Comparison of ENCODE assay signal across 18 cellular contexts in genomic region chr9:135229701-135230385, GRCh38.
DNase-seq lines count a peak whose midpoint lies in the region; ATAC-seq, FAIRE-seq and TF ChIP-seq lines count a peak whose summit lies in the region.
"Had no signal": no experiment of that assay in that cellular context is flagged by ENCODE, and none has a peak within 500 bp of the region (broad histone marks: within the 10 kb centered on the region; RNA-seq: fewer than 3 reads in every experiment).

No MANE protein-coding gene starts in this region.

- POLR2A ChIA-PET in H1 (lab: Charles Lee; ENCODE audit: partially characterized antibody): no interaction called here

- no peaks in the 10 kb centered on the region for H3K36me3 ChIP-seq in left ventricle myocardium inferior
- no peaks in the 10 kb centered on the region; a peak in 1 of 8 replicates for H3K36me3 ChIP-seq in H1 (ENCODE audit: control insufficient read depth in 2 of 4, insufficient read depth in 4 of 4, low read length in 3 of 4)
- H3K36me3 ChIP-seq in mesendoderm (ENCODE audit: control insufficient read depth, insufficient read depth, low read length): no peaks in the 10 kb centered on the region
- no peaks in the 10 kb centered on the region for H3K36me3 ChIP-seq in aorta (ENCODE audit: control insufficient read depth in 1 of 2, insufficient read depth in 2 of 2, low read length in 1 of 2)
- H3K36me3 ChIP-seq: BLaER1 treated with 17β-estradiol and CSF1 and Interleukin-3, amounts not matched to agents 10 nM and 100 nM had no signal

- no peak overlapping the region for H2AFZ ChIP-seq in H1 (ENCODE audit: low read length)
- H2AFZ ChIP-seq: PC-9 had no signal

- H3K79me1 ChIP-seq in H1 (ENCODE audit: low read depth, low read length) (no peaks in the 10 kb centered on the region), mesendoderm (ENCODE audit: low read length) (no peaks in the 10 kb centered on the region)

- H3K4me2 ChIP-seq in H1 (ENCODE audit: insufficient read depth in 1 of 2, low read depth in 2 of 2, low read length in 2 of 2): no peak overlapping the region
- H3K4me2 ChIP-seq in mesendoderm (ENCODE audit: low read length): no peak overlapping the region
- H3K4me2 ChIP-seq: KMS-11, PC-9 had no signal

- TF ChIP-seq EP300 in H1 (IDR thresholded peaks at IDR 0.05; ENCODE audit: borderline replicate concordance in 1 of 2, low read depth in 2 of 2, low read length in 2 of 2): no peak

- no peak overlapping the region for H3K56ac ChIP-seq in H1 (replicated peaks; ENCODE audit: insufficient read length, low read depth, low read length)
- no peak overlapping the region for H3K56ac ChIP-seq in mesendoderm (ENCODE audit: low read length)

- 0 out of 2 replicates have a peak overlapping the region, but pooled peaks have one; percentile 39 for H2AK5ac ChIP-seq in H1 (ENCODE audit: low read depth, low read length)
- no peak overlapping the region for H2AK5ac ChIP-seq in mesendoderm (ENCODE audit: low read length)

- peak; percentile 60 to 63 for TF ChIP-seq RAD21 in H1 (IDR thresholded peaks at IDR 0.05 in 1 of 2, conservative IDR thresholded peaks at IDR 0.05 in 1 of 2; ENCODE audit: low read depth in 2 of 2, low read length in 2 of 2)

- peaks cover 17% of the 10 kb centered on the region for H3K9me3 ChIP-seq in left ventricle myocardium inferior (replicated peaks)
- H3K9me3 ChIP-seq in H1 (ENCODE audit: insufficient read depth in 2 of 2, low read depth in 1 of 2, low read length in 1 of 2): peaks cover 0 to 3% of the 10 kb centered on the region in 2 experiments; a peak in 1 of 4 replicates
- H3K9me3 ChIP-seq in aorta (ENCODE audit: control insufficient read depth, low read length): no peaks in the 10 kb centered on the region

- no peaks in the 10 kb centered on the region for H3K79me2 ChIP-seq in H1 (ENCODE audit: control insufficient read depth in 1 of 2, insufficient read depth in 2 of 2, low read length in 2 of 2)
- H3K79me2 ChIP-seq in mesendoderm (ENCODE audit: control insufficient read depth, insufficient read depth, low read length): no peaks in the 10 kb centered on the region

- H2BK15ac ChIP-seq in H1 (ENCODE audit: low read length): no peak overlapping the region
- no peak overlapping the region for H2BK15ac ChIP-seq in mesendoderm (replicated peaks; ENCODE audit: low read depth)

- FAIRE-seq in H1 (lab: Jason Lieb, UNC): no peak
- FAIRE-seq: A204.1, GM12892 had no signal

- no peak for TF ChIP-seq POLR2A in H1 (IDR thresholded peaks at IDR 0.05; ENCODE audit: control extremely low read depth in 1 of 2, low read depth in 2 of 2, low read length in 2 of 2)

- H3K27me3 ChIP-seq in left ventricle myocardium inferior (ENCODE audit: low read depth): peaks cover 73% of the 10 kb centered on the region
- no peaks in the 10 kb centered on the region; a peak in 1 of 7 replicates for H3K27me3 ChIP-seq in H1 (replicated peaks in 1 of 4; ENCODE audit: control insufficient read depth in 3 of 4, extremely low read depth in 1 of 4, insufficient read depth in 3 of 4, low read length in 3 of 4)
- no peaks in the 10 kb centered on the region for H3K27me3 ChIP-seq in mesendoderm (ENCODE audit: insufficient read depth, low read length, poor library complexity)
- H3K27me3 ChIP-seq in aorta (ENCODE audit: control insufficient read depth in 1 of 2, insufficient read depth in 2 of 2, low read length in 1 of 2): no peaks in the 10 kb centered on the region
- H3K27me3 ChIP-seq: BLaER1 treated with 17β-estradiol and CSF1 and Interleukin-3, amounts not matched to agents 10 nM and 100 nM had no signal

- H4K5ac ChIP-seq in H1 (ENCODE audit: insufficient read length, low read depth, low read length): no peak overlapping the region
- H4K5ac ChIP-seq in mesendoderm (ENCODE audit: low read length): no peak overlapping the region

- H3K4me1 ChIP-seq in left ventricle myocardium inferior (no peaks in the 10 kb centered on the region), H1 (replicated peaks in 1 of 4; ENCODE audit: control insufficient read depth in 3 of 4, insufficient read depth in 4 of 4, low read length in 3 of 4) (peaks cover 0 to 7% (median 0%) of the 10 kb centered on the region in 4 experiments; a peak in 2 of 7 replicates), mesendoderm (ENCODE audit: control insufficient read depth, low read depth, low read length) (no peaks in the 10 kb centered on the region), aorta (ENCODE audit: control insufficient read depth in 1 of 2, insufficient read depth in 2 of 2, low read length in 2 of 2) (no peaks in the 10 kb centered on the region)

- TF ChIP-seq CTCF in left ventricle myocardium inferior (IDR thresholded peaks at IDR 0.05; ENCODE audit: borderline replicate concordance) (no peak), H1 (IDR thresholded peaks at IDR 0.05; ENCODE audit: control extremely low read depth in 1 of 3, insufficient read depth in 1 of 3, low read depth in 1 of 3, low read length in 3 of 3) (peak in 2 of 3 experiments; percentile 21 to 30; a peak in 2 of 4 replicates), GM10266 (IDR thresholded peaks at IDR 0.05; ENCODE audit: control insufficient read depth, insufficient read depth, low read depth, missing control alignments) (no peak)

- H2BK20ac ChIP-seq in H1 (ENCODE audit: low read length): no peak overlapping the region

- no peak overlapping the region for H3K4me3 ChIP-seq in left ventricle myocardium inferior
- H3K4me3 ChIP-seq in H1 (ENCODE audit: extremely low read depth in 1 of 4, insufficient read depth in 2 of 4, low read depth in 3 of 4, low read length in 4 of 4): no peak overlapping the region
- no peak overlapping the region for H3K4me3 ChIP-seq in mesendoderm (ENCODE audit: low read length)
- no peak overlapping the region for H3K4me3 ChIP-seq in aorta (ENCODE audit: low read length in 2 of 2)
- H3K4me3 ChIP-seq: BLaER1 treated with 17β-estradiol and CSF1 and Interleukin-3, amounts not matched to agents 10 nM and 100 nM; PC-9 had no signal

- no peak overlapping the region for H3K18ac ChIP-seq in H1 (ENCODE audit: extremely low read depth, low read length)
- no peak overlapping the region for H3K18ac ChIP-seq in mesendoderm (ENCODE audit: low read length)

- 84% methylated on average over 16 of the region's 16 CpGs; no CpG with 5 or more reads in 1 of the 2 experiments for WGBS in H1 (ENCODE audit: extremely low coverage in 1 of 2, insufficient coverage in 1 of 2, insufficient read length in 1 of 2, insufficient replicate concordance in 2 of 2, low coverage in 1 of 2, low lambda C conversion rate in 2 of 2, missing lambda C conversion rate in 1 of 2), 2 experiments
- no CpG with 5 or more reads among the region's 16 CpGs for WGBS in mesendoderm (ENCODE audit: extremely low coverage, insufficient coverage, low lambda C conversion rate)
- 66 to 72% methylated on average over 16 of the region's 16 CpGs for whole genome bisulfite sequencing in aorta, 2 donors

- peaks cover 9% of the 10 kb centered on the region for H3K23me2 ChIP-seq in H1 (ENCODE audit: low read depth, low read length)

- no peak overlapping the region for H4K8ac ChIP-seq in H1 (ENCODE audit: extremely low read depth, insufficient read depth, low read length)
- H4K8ac ChIP-seq in mesendoderm (ENCODE audit: low read depth, low read length): no peak overlapping the region

- ATAC-seq in Right ventricle myocardium superior (ENCODE audit: poor library complexity): no peak
- no peak for ATAC-seq in aorta (ENCODE audit: low FRiP score)
- no peak for ATAC-seq in GM18870 (IDR thresholded peaks at IDR 0.05; ENCODE audit: unreplicated experiment)

- peaks cover 0 to 11% of the 10 kb centered on the region in 2 experiments for H4K20me1 ChIP-seq in H1 (replicated peaks in 1 of 2; ENCODE audit: control insufficient read depth in 1 of 2, insufficient read depth in 2 of 2, low read length in 2 of 2)

- H2BK120ac ChIP-seq in H1 (replicated peaks; ENCODE audit: low read depth, low read length) (no peak overlapping the region), mesendoderm (ENCODE audit: low read depth, low read length) (no peak overlapping the region)

- no peak overlapping the region for H3K14ac ChIP-seq in H1 (ENCODE audit: insufficient read length)

- CTCF ChIA-PET in H1 (lab: Charles Lee; ENCODE audit: partially characterized antibody): interaction anchor here (0.8 to 1.5 kb wide), 6 partner anchors 8 to 223 kb away, joined by 3 to 9 read pairs (median 4); no protein-coding TSS in a partner anchor

- no peak overlapping the region for H2BK5ac ChIP-seq in H1 (ENCODE audit: low read depth, low read length)
- H2BK5ac ChIP-seq in mesendoderm (ENCODE audit: low read length): no peak overlapping the region

- DNase-seq in Right ventricle myocardium superior (peak; percentile 6), left ventricle myocardium inferior (no peak), H1 (ENCODE audit: low read depth in 1 of 2, low spot score in 2 of 2) (no peak), mesendoderm (peak; percentile 32), aorta (peak; percentile 33 to 67), GM10266 (ENCODE audit: extremely low spot score) (no peak)
- DNase-seq in activated naive CD4-positive, alpha-beta T cell (lab: John Stamatoyannopoulos, UW): no peak
- DNase-seq: GDM1, HFFc6, NCI-H1436, NCI-H2029 treated with DMSO at 0.1 percent for 48 hours, NCI-H748 treated with DMSO at 0.1 percent for 48 hours, PC-9 had no signal

- no peak overlapping the region for H3K4ac ChIP-seq in H1 (replicated peaks; ENCODE audit: insufficient read length, low read depth, low read length)
- H3K4ac ChIP-seq in mesendoderm (ENCODE audit: low read depth, low read length): no peak overlapping the region

- no peak overlapping the region for H4K91ac ChIP-seq in H1 (replicated peaks; ENCODE audit: insufficient read length, low read length)

- H3K27ac ChIP-seq in left ventricle myocardium inferior (replicated peaks) (no peak overlapping the region), H1 (ENCODE audit: low read depth, low read length) (no peak overlapping the region), mesendoderm (ENCODE audit: low read depth, low read length) (no peak overlapping the region), aorta (ENCODE audit: low read depth in 1 of 2, low read length in 2 of 2) (no peak overlapping the region)
- H3K27ac ChIP-seq: BLaER1 treated with 17β-estradiol and CSF1 and Interleukin-3, amounts not matched to agents 10 nM and 100 nM; KMS-11; PC-9 had no signal

- no peak overlapping the region for H3K9ac ChIP-seq in H1 (replicated peaks in 1 of 4; ENCODE audit: extremely low read depth in 1 of 4, low read depth in 3 of 4, low read length in 3 of 4)
- no peak overlapping the region for H3K9ac ChIP-seq in mesendoderm (ENCODE audit: low read length)
- H3K9ac ChIP-seq: BLaER1 treated with 17β-estradiol and CSF1 and Interleukin-3, amounts not matched to agents 10 nM and 100 nM; KMS-11 had no signal

- H2BK12ac ChIP-seq in H1 (ENCODE audit: low read depth, low read length): peak overlapping the region; percentile 39; the same call in 1 of the 2 replicates

- no peak overlapping the region for H3K23ac ChIP-seq in H1 (ENCODE audit: insufficient read length)
- no peak overlapping the region for H3K23ac ChIP-seq in mesendoderm (ENCODE audit: low read length)

- intact Hi-C loops in Right ventricle myocardium superior (cut with DNase I): no loop called here
- intact Hi-C loops in left ventricle myocardium inferior (cut with micrococcal nuclease): no loop called here
- intact Hi-C loops in aorta (cut with DNase I): no loop called here

TF ChIP-seq in H1, 55 proteins besides CTCF, POLR2A, EP300 and RAD21 (continues in another document):
- TF ChIP-seq JUND (IDR thresholded peaks at IDR 0.05; ENCODE audit: low read length) (no peak), RBBP5 (IDR thresholded peaks at IDR 0.05; ENCODE audit: borderline replicate concordance, low read depth, low read length) (no peak)

Comparison
In these comparisons a context has a peak if more than half of its experiments do, and no peak if none do; other contexts are left out.
1. DNase-seq: peak in Right ventricle myocardium superior (single experiment), mesendoderm (single experiment) and aorta (2 of 2); none in left ventricle myocardium inferior (single experiment), H1 (0 of 2), GM10266 (single experiment) and activated naive CD4-positive, alpha-beta T cell (0 of 4).
2. CTCF ChIP-seq: peak in H1 (2 of 3); none in left ventricle myocardium inferior (single experiment) and GM10266 (single experiment).